ENCODE assay signal across 25 cellular contexts in genomic region chr18:41853280-41853679, GRCh38.
"Had no signal": no experiment of that assay in that cellular context is flagged by ENCODE, and none has a peak within 500 bp of the region (broad histone marks: within the 10 kb centered on the region; RNA-seq: fewer than 3 reads in every experiment).

No MANE protein-coding gene starts in this region.

- DNase-seq: activated CD4-positive, alpha-beta memory T cell treated with anti-CD3 and anti-CD28 coated beads, Interleukin-2, amount 10 ng/mL, durations not matched to agents 7 days and 5 days; activated CD4-positive, alpha-beta T cell treated with anti-CD3 and anti-CD28 coated beads for 1 hour; activated CD4-positive, alpha-beta T cell treated with anti-CD3 and anti-CD28 coated beads for 4 hours; activated CD4-positive, alpha-beta T cell treated with anti-CD3 and anti-CD28 coated beads, Interleukin-2, amount 10 ng/mL, durations not matched to agents 7 days and 5 days; activated CD4-positive, alpha-beta T cell treated with anti-CD3 and anti-CD28 coated beads, Interleukin-2, amount 50 U/mL, for 4 hours; activated CD8-positive, alpha-beta memory T cell treated with anti-CD3 and anti-CD28 coated beads, Interleukin-2, amount 50 U/mL, for 48 hours; activated effector memory CD4-positive, alpha-beta T cell treated with Interleukin-2 at 50 U/mL for 16 hours; activated gamma-delta T cell treated with Interleukin-2 at 50 U/mL for 16 hours; activated naive CD4-positive, alpha-beta T cell treated with anti-CD3 and anti-CD28 coated beads, Interleukin-2, amount 50 U/mL, for 16 hours; activated naive CD4-positive, alpha-beta T cell treated with Interleukin-2 at 50 U/mL for 16 hours; activated T-cell treated with anti-CD3 and anti-CD28 coated beads for 4 hours; activated T-cell treated with anti-CD3 and anti-CD28 coated beads, Interleukin-2, amount 50 U/mL, for 4 hours; amniotic stem cell; aorta; body of pancreas; caudate nucleus; effector CD8-positive, alpha-beta T cell; esophagus squamous epithelium; foreskin melanocyte; heart right ventricle; T-helper 2 cell had no signal

- H3K27ac Mint-ChIP-seq: activated CD4-positive, alpha-beta memory T cell treated with anti-CD3 and anti-CD28 coated beads, Interleukin-2, amount 10 ng/mL, durations not matched to agents 7 days and 5 days; activated CD4-positive, alpha-beta T cell treated with anti-CD3 and anti-CD28 coated beads, Interleukin-2, amount 10 ng/mL, durations not matched to agents 7 days and 5 days; activated naive CD8-positive, alpha-beta T cell; activated T-helper 17 cell treated with anti-CD3 and anti-CD28 coated beads, Interleukin-2, amount 50 U/mL, for 72 hours had no signal

- ATAC-seq: activated T-cell treated with anti-CD3 and anti-CD28 coated beads, Interleukin-2, amount 50 U/mL, for 4 hours; activated T-helper 17 cell treated with anti-CD3 and anti-CD28 coated beads, Interleukin-2, amount 50 U/mL, for 72 hours; body of pancreas; gastroesophageal sphincter; heart right ventricle had no signal

- H3K4me1 Mint-ChIP-seq: activated CD4-positive, alpha-beta memory T cell treated with anti-CD3 and anti-CD28 coated beads, Interleukin-2, amount 10 ng/mL, durations not matched to agents 7 days and 5 days; activated CD4-positive, alpha-beta T cell treated with anti-CD3 and anti-CD28 coated beads, Interleukin-2, amount 10 ng/mL, durations not matched to agents 7 days and 5 days; activated T-helper 17 cell treated with anti-CD3 and anti-CD28 coated beads, Interleukin-2, amount 50 U/mL, for 72 hours had no signal

- H3K4me1 ChIP-seq: body of pancreas, esophagus squamous epithelium, gastroesophageal sphincter, heart right ventricle had no signal

- H3K4me3 Mint-ChIP-seq: activated CD4-positive, alpha-beta memory T cell treated with anti-CD3 and anti-CD28 coated beads, Interleukin-2, amount 10 ng/mL, durations not matched to agents 7 days and 5 days; activated CD4-positive, alpha-beta T cell treated with anti-CD3 and anti-CD28 coated beads, Interleukin-2, amount 10 ng/mL, durations not matched to agents 7 days and 5 days; activated naive CD8-positive, alpha-beta T cell; activated T-cell treated with anti-CD3 and anti-CD28 coated beads, Interleukin-2, amount 50 U/mL, for 4 hours; activated T-helper 17 cell treated with anti-CD3 and anti-CD28 coated beads, Interleukin-2, amount 50 U/mL, for 72 hours had no signal

- H3K27ac ChIP-seq: body of pancreas, epithelial cell of prostate, esophagus squamous epithelium, gastroesophageal sphincter, heart right ventricle had no signal

- H3K9me3 Mint-ChIP-seq: activated CD4-positive, alpha-beta memory T cell treated with anti-CD3 and anti-CD28 coated beads, Interleukin-2, amount 10 ng/mL, durations not matched to agents 7 days and 5 days; activated CD4-positive, alpha-beta T cell treated with anti-CD3 and anti-CD28 coated beads, Interleukin-2, amount 10 ng/mL, durations not matched to agents 7 days and 5 days; activated T-cell treated with anti-CD3 and anti-CD28 coated beads, Interleukin-2, amount 50 U/mL, for 4 hours had no signal

- H3K9me3 ChIP-seq: body of pancreas, esophagus squamous epithelium, gastroesophageal sphincter, heart right ventricle had no signal

- H3K36me3 Mint-ChIP-seq: activated naive CD8-positive, alpha-beta T cell had no signal

- H3K36me3 ChIP-seq: esophagus squamous epithelium, gastroesophageal sphincter, heart right ventricle had no signal

- H3K27me3 ChIP-seq: esophagus squamous epithelium, gastroesophageal sphincter, heart right ventricle had no signal

- H3K4me3 ChIP-seq: body of pancreas, esophagus squamous epithelium, gastroesophageal sphincter, heart right ventricle had no signal
